10 cellular contexts compared by ENCODE assay signal in genomic region chr5:88886756-88887741, GRCh38. TPM values are rescaled to one million over a fixed set of nuclear protein-coding genes. Genes with fewer than 3 reads are reported as not detected.
DNase-seq lines count a peak whose midpoint lies in the region; ATAC-seq and TF ChIP-seq lines count a peak whose summit lies in the region.
"Had no signal": no experiment of that assay in that cellular context is flagged by ENCODE, and none has a peak within 500 bp of the region (broad histone marks: within the 10 kb centered on the region; RNA-seq: fewer than 3 reads in every experiment).

No MANE protein-coding gene starts in this region.

- intact Hi-C loops in heart right ventricle (cut with DNase I) (loop anchor here in 7 of 10 donors (5.0 to 10.0 kb wide), 6 partner anchors 52 to 1378 kb away; no protein-coding TSS in a partner anchor), Right ventricle myocardium inferior (cut with DNase I) (loop anchor here (5.0 kb wide), 1 partner anchor 155 kb away; no protein-coding TSS in a partner anchor), lower lobe of right lung (cut with DNase I) (loop anchor here (5.0 kb wide), 1 partner anchor 155 kb away; no protein-coding TSS in a partner anchor), upper lobe of right lung (cut with DNase I) (no loop called here)

- H3K9me3 ChIP-seq in heart right ventricle (no peaks in the 10 kb centered on the region), lower lobe of right lung (no peaks in the 10 kb centered on the region), upper lobe of right lung (no peaks in the 10 kb centered on the region)

- DNase-seq in heart right ventricle (no peak), Right ventricle myocardium inferior (ENCODE audit: missing footprints) (no peak), RPMI8226 (peak; percentile 57), lower lobe of right lung (no peak), upper lobe of right lung (no peak), NCI-H2196 (lab: John Stamatoyannopoulos, UW; ENCODE audit: unreplicated experiment) (no peak), dermis blood vessel endothelial cell (no peak), SK-N-DZ (ENCODE audit: low spot score) (no peak)
- DNase-seq: GOT3, NCI-H2029 had no signal

- H3K4me3 ChIP-seq in heart right ventricle = peak overlapping the region in 8 of 10 donors; percentile 17 to 82 (median 39)
- peak overlapping the region; percentile 34 for H3K4me3 ChIP-seq in lower lobe of right lung
- peak overlapping the region; percentile 37 for H3K4me3 ChIP-seq in upper lobe of right lung

- H3K36me3 ChIP-seq in heart right ventricle (no peaks in the 10 kb centered on the region), lower lobe of right lung (no peaks in the 10 kb centered on the region), upper lobe of right lung (no peaks in the 10 kb centered on the region)

- H3K4me1 ChIP-seq in heart right ventricle = peaks cover 4 to 56% (median 39%) of the 10 kb centered on the region in 9 donors
- peaks cover 29% of the 10 kb centered on the region for H3K4me1 ChIP-seq in lower lobe of right lung
- peaks cover 15% of the 10 kb centered on the region for H3K4me1 ChIP-seq in upper lobe of right lung

- H3K27me3 ChIP-seq in heart right ventricle (peaks cover 0 to 9% (median 0%) of the 10 kb centered on the region in 7 donors), lower lobe of right lung (ENCODE audit: low read depth) (no peaks in the 10 kb centered on the region), upper lobe of right lung (no peaks in the 10 kb centered on the region)

- H3K27ac ChIP-seq in heart right ventricle (peak overlapping the region; percentile 41 to 95 (median 90)), lower lobe of right lung (peak overlapping the region; percentile 86), upper lobe of right lung (peak overlapping the region; percentile 91)

- 48 to 64% methylated on average over 6 of the region's 6 CpGs for WGBS in heart right ventricle, 2 donors

- ATAC-seq in heart right ventricle (no peak), Right ventricle myocardium inferior (no peak), lower lobe of right lung (no peak), upper lobe of right lung (no peak)

- TF ChIP-seq CTCF in heart right ventricle (IDR thresholded peaks at IDR 0.05) = no peak
- no peak for TF ChIP-seq CTCF in lower lobe of right lung (IDR thresholded peaks at IDR 0.05)
- TF ChIP-seq CTCF in upper lobe of right lung (IDR thresholded peaks at IDR 0.05) = no peak

RNA-seq across cellular contexts. Expression of gene MEF2C, which starts 4.1 kb away (rescaled TPM):
- total RNA-seq in heart right ventricle (10 to 100 TPM; 38.8 to 88.7 (median 70.0) TPM), Right ventricle myocardium inferior (46.7 TPM), lower lobe of right lung (42.0 TPM), upper lobe of right lung (51.4 TPM), dermis blood vessel endothelial cell (132 and 169 TPM in 2 replicates)
- polyA plus RNA-seq in heart right ventricle = 10 to 100 TPM; 11.2 to 25.6 TPM
- not detected in 2 replicates for polyA plus RNA-seq in SK-N-DZ (2014; cell fraction: cytosol; rRNA removed)
- polyA plus RNA-seq in SK-N-DZ (2014; cell fraction: nucleus; rRNA removed) = not detected in 2 replicates
